2 cellular contexts compared by ENCODE assay signal in genomic region chr11:124676386-124676785, GRCh38.
TF ChIP-seq lines count a peak whose summit lies in the region.

No MANE protein-coding gene starts in this region.

TF ChIP-seq in liver, 16 proteins besides CTCF, POLR2A, EP300 and RAD21:
- TF ChIP-seq HNF4G (IDR thresholded peaks at IDR 0.05) (no peak), TAF1 (conservative IDR thresholded peaks at IDR 0.05) (no peak), HNF4A (conservative IDR thresholded peaks at IDR 0.05) (peak in 1 of 2 donors; percentile 19), GABPA (IDR thresholded peaks at IDR 0.05 in 1 of 2, conservative IDR thresholded peaks at IDR 0.05 in 1 of 2) (peak; percentile 46 to 73), ATF3 (IDR thresholded peaks at IDR 0.05) (no peak), ZBTB33 (IDR thresholded peaks at IDR 0.05) (peak; percentile 26), FOXA1 (IDR thresholded peaks at IDR 0.05) (no peak), FOXA2 (IDR thresholded peaks at IDR 0.05) (no peak), EGR1 (IDR thresholded peaks at IDR 0.05; ENCODE audit: low read depth in 2 of 2) (peak in 1 of 2 donors; percentile 40), SP1 (IDR thresholded peaks at IDR 0.05) (peak; percentile 42), RXRA (IDR thresholded peaks at IDR 0.05) (peak in 1 of 2 donors; percentile 17), YY1 (IDR thresholded peaks at IDR 0.05) (peak; percentile 26), NR2F2 (IDR thresholded peaks at IDR 0.05) (peak; percentile 36), MAX (IDR thresholded peaks at IDR 0.05) (no peak), JUND (IDR thresholded peaks at IDR 0.05) (peak in 1 of 2 donors; percentile 14), REST (IDR thresholded peaks at IDR 0.05) (peak; percentile 12)
TF ChIP-seq in liver: peak in this region for 10.

TF ChIP-seq in HepG2, 621 proteins besides CTCF, POLR2A, EP300 and RAD21:
- TF ChIP-seq ZSCAN20 (CRISPR knock-in tag; IDR thresholded peaks at IDR 0.05; ENCODE audit: borderline replicate concordance), result no peak
TF ChIP-seq in HepG2: peak in this region for 0.
